In the genomic region with DNA sequence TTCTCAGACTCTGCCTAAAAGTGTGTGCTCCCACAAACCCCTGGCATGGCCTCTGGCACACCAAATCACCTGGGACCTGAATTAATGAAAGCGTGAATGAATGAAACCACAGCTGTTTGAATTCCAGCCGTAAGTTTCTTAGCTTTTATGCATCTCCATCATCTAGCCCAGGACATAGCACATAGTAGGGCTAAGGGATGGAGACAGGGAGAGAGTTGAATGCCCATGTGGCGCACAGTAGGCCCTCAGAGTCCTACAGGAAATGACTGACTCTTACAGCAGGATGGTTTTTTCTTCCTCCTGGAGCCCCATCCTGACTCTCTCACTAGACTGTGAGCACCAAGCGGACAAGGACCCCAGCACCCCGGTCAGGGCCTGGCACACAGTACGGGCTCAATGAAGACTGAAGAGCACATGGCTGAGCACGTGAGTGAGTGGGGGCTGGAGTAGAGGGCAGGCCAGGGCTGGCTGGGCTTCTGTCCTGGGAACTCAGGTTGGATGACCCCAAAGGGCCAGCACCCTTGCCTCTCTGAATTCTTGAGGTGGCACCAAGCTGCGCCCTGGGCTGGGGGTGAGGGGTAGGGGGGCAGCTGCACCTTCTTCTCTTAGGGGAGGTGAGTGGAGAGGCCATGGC, we compare ENCODE assay signal across 25 cellular contexts.
"Had no signal": no experiment of that assay in that cellular context is flagged by ENCODE, and none has a peak within 500 bp of the region (broad histone marks: within the 10 kb centered on the region; RNA-seq: fewer than 3 reads in every experiment).

No MANE protein-coding gene starts in this region.

- H3K9me3 ChIP-seq: Peyer's patch had no signal

- DNase-seq: Karpas-422, KG1, MG63, NCI-H1092, NCI-H1105 treated with DMSO at 0.1 percent for 48 hours, NCI-H1417 treated with DMSO at 0.1 percent for 48 hours, NCI-H146, NCI-H1694 treated with DMSO at 0.1 percent for 48 hours, NCI-H1930, NCI-H2081, NCI-H2107, NCI-H2227 treated with DMSO at 0.1 percent for 48 hours, NCI-H446, NCI-H510A, NCI-H524 treated with DMSO at 0.1 percent for 48 hours, NCI-H69, NCI-H774, PC-9, Peyer's patch, SHP77 treated with DMSO at 0.1 percent for 48 hours, SJCRH30 had no signal

- H3K4me2 ChIP-seq: PC-9 had no signal

- H2AFZ ChIP-seq: PC-9 had no signal

- H3K27ac ChIP-seq: HL-60, PC-9, Peyer's patch, SJCRH30 had no signal

- H3K4me3 ChIP-seq: MG63, PC-9, Peyer's patch, SJCRH30 had no signal

- H3K27me3 ChIP-seq: Peyer's patch, SJCRH30 had no signal

- FAIRE-seq: HTR-8/SVneo had no signal

- H3K36me3 ChIP-seq: MG63, Peyer's patch, SJCRH30 had no signal

- H3K4me1 ChIP-seq: Peyer's patch, SJCRH30 had no signal

- ATAC-seq: Right ventricle myocardium inferior, SK-N-SH treated with all-trans-retinoic acid at 6 μM for 48 hours had no signal
